In the genomic region with DNA sequence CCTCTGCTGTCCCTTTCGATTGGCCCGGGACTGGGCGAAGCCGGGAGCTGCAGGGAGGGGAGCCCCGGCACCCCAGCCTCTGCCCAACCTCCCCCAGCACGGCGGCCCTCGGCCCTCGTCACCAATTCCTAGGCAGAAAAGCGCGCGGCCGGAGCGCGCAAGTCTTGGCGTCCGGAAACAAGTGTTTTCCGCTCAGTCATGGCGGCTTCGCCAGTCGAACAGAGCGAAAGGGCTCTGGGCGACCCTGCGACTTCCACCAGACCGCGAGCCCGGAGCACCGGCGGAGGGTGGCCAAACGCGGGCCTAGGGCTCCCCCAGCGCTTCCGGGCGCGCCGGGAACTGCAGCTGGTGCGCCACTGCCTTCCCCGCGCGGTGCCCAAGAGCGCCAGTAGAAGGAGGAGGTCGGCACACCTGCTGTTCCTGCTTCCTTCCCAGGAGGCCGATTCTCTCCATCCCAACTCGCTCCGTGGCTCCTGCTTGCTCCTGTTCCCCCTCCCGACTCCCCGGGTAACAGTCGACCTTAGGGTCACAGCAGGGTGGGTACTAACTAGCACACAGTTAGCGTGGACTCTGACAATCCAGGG, we compare ENCODE assay signal across 8 cellular contexts.
A peak's percentile ranks its signal among the peaks of the same experiment; 100 is the strongest.
DNase-seq lines count a peak whose midpoint lies in the region; ATAC-seq and TF ChIP-seq lines count a peak whose summit lies in the region.

No MANE protein-coding gene starts in this region.

- H3K9me3 ChIP-seq in SJCRH30 (replicated peaks) (no peaks in the 10 kb centered on the region), upper lobe of right lung (no peaks in the 10 kb centered on the region)

- H3K36me3 ChIP-seq in SJCRH30 (no peaks in the 10 kb centered on the region), upper lobe of right lung (no peaks in the 10 kb centered on the region)

- in situ Hi-C loops in Caki2 (cut with HindIII; ENCODE audit: low pct_unique_long_range_greater_than_20kb, low sequenced_read_pairs) = no loop called here

- peak; percentile 63 for ATAC-seq in GM19468 (IDR thresholded peaks at IDR 0.05; ENCODE audit: extremely low read depth, unreplicated experiment)
- ATAC-seq in HG03521 (IDR thresholded peaks at IDR 0.05; ENCODE audit: unreplicated experiment) = peak; percentile 93
- ATAC-seq in upper lobe of right lung = peak; percentile 92

- DNase-seq in Caki2 (ENCODE audit: low read depth) (peak; percentile 82), SJCRH30 (peak; percentile 19 to 38), erythroblast (lab: John Stamatoyannopoulos, UW) (peak; percentile 14 to 24), middle frontal gyrus (ENCODE audit: extremely low spot score, low spot score) (peak; percentile 60), upper lobe of right lung (peak; percentile 80), HT-29 (ENCODE audit: low spot score) (no peak)

- H3K4me1 ChIP-seq in SJCRH30 (no peaks in the 10 kb centered on the region), upper lobe of right lung (peaks cover 9% of the 10 kb centered on the region)

- H3K27me3 ChIP-seq in SJCRH30 (no peaks in the 10 kb centered on the region), upper lobe of right lung (peaks cover 39% of the 10 kb centered on the region)

- TF ChIP-seq CTCF in upper lobe of right lung (IDR thresholded peaks at IDR 0.05) = peak; percentile 61

- no peak for TF ChIP-seq POLR2A in erythroblast (IDR thresholded peaks at IDR 0.05; ENCODE audit: low read length)

- H3K27ac ChIP-seq in SJCRH30 (no peak overlapping the region), upper lobe of right lung (no peak overlapping the region)

- intact Hi-C loops in upper lobe of right lung (cut with DNase I) = no loop called here

- H3K4me3 ChIP-seq in SJCRH30 = peak overlapping the region; percentile 32; the same call in 1 of the 2 replicates
- H3K4me3 ChIP-seq in upper lobe of right lung = peak overlapping the region; percentile 48
